ENCODE assay signal across 20 cellular contexts in genomic region chr14:78383060-78383459, GRCh38.
DNase-seq lines count a peak whose midpoint lies in the region; ATAC-seq, FAIRE-seq and TF ChIP-seq lines count a peak whose summit lies in the region.
"Had no signal": no experiment of that assay in that cellular context is flagged by ENCODE, and none has a peak within 500 bp of the region (broad histone marks: within the 10 kb centered on the region; RNA-seq: fewer than 3 reads in every experiment).

No MANE protein-coding gene starts in this region.

- no peaks in the 10 kb centered on the region for H3K36me3 ChIP-seq in K562 (ENCODE audit: control insufficient read depth, insufficient read depth, low read length)
- H3K36me3 ChIP-seq: BLaER1 had no signal

- no peak overlapping the region for H3K9ac ChIP-seq in K562 (ENCODE audit: insufficient read depth in 1 of 2, low read depth in 2 of 2, low read length in 2 of 2)
- H3K9ac ChIP-seq: BLaER1 had no signal

- H3K79me2 ChIP-seq in K562 (ENCODE audit: control insufficient read depth, insufficient read depth, low read length): no peaks in the 10 kb centered on the region

- ATAC-seq in K562 (no peak), GM18505 (IDR thresholded peaks at IDR 0.05; ENCODE audit: unreplicated experiment) (no peak)
- no peak for ATAC-seq in natural killer cell treated with Interleukin-12 subunit alpha and Interleukin-12 subunit beta and Interleukin-15 and Interleukin-18, amount 100 ng/mL, for 72 hours
- ATAC-seq: CD8-positive, alpha-beta T cell; GM12878; GM23338; HCT116 had no signal

- peaks cover 9% of the 10 kb centered on the region for H3K9me3 Mint-ChIP-seq in natural killer cell treated with Interleukin-12 subunit alpha and Interleukin-12 subunit beta and Interleukin-15 and Interleukin-18, amount 100 ng/mL, for 72 hours
- H3K9me3 Mint-ChIP-seq: CD8-positive, alpha-beta T cell; GM23338; H9 had no signal

- DNase-seq in NCI-H69 (lab: John Stamatoyannopoulos, UW): peak; percentile 37
- DNase-seq in K562 (ENCODE audit: extremely low read depth in 1 of 4, low spot score in 3 of 4): no peak
- DNase-seq in kidney tubule cell (ENCODE audit: low spot score): peak; percentile 81
- no peak for DNase-seq in natural killer cell treated with Interleukin-12 subunit alpha and Interleukin-12 subunit beta and Interleukin-15 and Interleukin-18, amount 100 ng/mL, for 72 hours (ENCODE audit: low spot score)
- DNase-seq in activated CD4-positive, alpha-beta T cell treated with anti-CD3 and anti-CD28 coated beads for 4 hours: no peak
- DNase-seq: Caco-2; CD4-positive, CD25-positive, alpha-beta regulatory T cell; CD8-positive, alpha-beta T cell; DMS153; EL; GDM1; H9 had no signal

- intact Hi-C loops in K562 (cut with micrococcal nuclease): no loop called here

- no peak overlapping the region for H3K4me3 ChIP-seq in K562
- H3K4me3 ChIP-seq: BLaER1, GM12878, GM23338 had no signal

- no peak for TF ChIP-seq CTCF in K562 (IDR thresholded peaks at IDR 0.05 in 2 of 3, conservative IDR thresholded peaks at IDR 0.05 in 1 of 3; ENCODE audit: insufficient read depth in 2 of 3, low read depth in 1 of 3, low read length in 3 of 3)

- 4% methylated on average over 3 of the region's 3 CpGs for WGBS in K562 (ENCODE audit: insufficient coverage, low coverage, missing lambda C conversion rate)

- in situ Hi-C loops in K562 (cut with MboI): no loop called here

- no peaks in the 10 kb centered on the region for H3K9me1 ChIP-seq in K562 (ENCODE audit: control insufficient read depth, insufficient read depth, low read length)

- TF ChIP-seq EP300 in K562 (IDR thresholded peaks at IDR 0.05; ENCODE audit: low read length): no peak

- no peak overlapping the region for H3K4me3 Mint-ChIP-seq in natural killer cell treated with Interleukin-12 subunit alpha and Interleukin-12 subunit beta and Interleukin-15 and Interleukin-18, amount 100 ng/mL, for 72 hours
- H3K4me3 Mint-ChIP-seq: B cell; CD4-positive, CD25-positive, alpha-beta regulatory T cell; CD8-positive, alpha-beta T cell; GM23338; H9 had no signal

- CTCF ChIA-PET in K562 (lab: Yijun Ruan, JAX; ENCODE audit: low intra/inter-chr PET ratio): no interaction called here

- no peaks in the 10 kb centered on the region for H3K4me1 ChIP-seq in K562 (replicated peaks in 1 of 2; ENCODE audit: control insufficient read depth in 2 of 2, insufficient read depth in 2 of 2, low read length in 2 of 2)
- H3K4me1 ChIP-seq: BLaER1, Caco-2 had no signal

- no peak overlapping the region for H3K4me2 ChIP-seq in K562 (ENCODE audit: insufficient read depth, low read length)
- H3K4me2 ChIP-seq: BLaER1, GM23338 had no signal

- peaks cover 0 to 5% of the 10 kb centered on the region in 2 donors for H3K27me3 Mint-ChIP-seq in natural killer cell treated with Interleukin-12 subunit alpha and Interleukin-12 subunit beta and Interleukin-15 and Interleukin-18, amount 100 ng/mL, for 72 hours
- H3K27me3 Mint-ChIP-seq: B cell; CD4-positive, CD25-positive, alpha-beta regulatory T cell had no signal

- H3K27ac ChIP-seq in K562 (ENCODE audit: extremely low read depth, low read depth, low read length): no peak overlapping the region
- H3K27ac ChIP-seq: BLaER1, C4-2B had no signal

- no peak overlapping the region for H2AFZ ChIP-seq in K562 (ENCODE audit: low read depth, low read length)
- H2AFZ ChIP-seq: GM23338 had no signal

- BruUV-seq in K562 (replicated peaks; lab: Mats Ljungman, UMichigan): no TSS peak

- TF ChIP-seq RAD21 in K562 (CRISPR knock-in tag; conservative IDR thresholded peaks at IDR 0.05 in 1 of 2, IDR thresholded peaks at IDR 0.05 in 1 of 2): no peak

- no peak overlapping the region for H3K27ac Mint-ChIP-seq in natural killer cell treated with Interleukin-12 subunit alpha and Interleukin-12 subunit beta and Interleukin-15 and Interleukin-18, amount 100 ng/mL, for 72 hours
- H3K27ac Mint-ChIP-seq: B cell; CD4-positive, CD25-positive, alpha-beta regulatory T cell; CD8-positive, alpha-beta T cell; GM23338 had no signal

- H3K36me3 Mint-ChIP-seq in natural killer cell treated with Interleukin-12 subunit alpha and Interleukin-12 subunit beta and Interleukin-15 and Interleukin-18, amount 100 ng/mL, for 72 hours: no peaks in the 10 kb centered on the region
- H3K36me3 Mint-ChIP-seq: CD4-positive, CD25-positive, alpha-beta regulatory T cell; CD8-positive, alpha-beta T cell had no signal

- POLR2A ChIA-PET in K562 (lab: Yijun Ruan, JAX): no interaction called here

- TF ChIP-seq POLR2A in K562 (conservative IDR thresholded peaks at IDR 0.05): no peak
- no peak for TF ChIP-seq POLR2A in GM18505 (IDR thresholded peaks at IDR 0.05; ENCODE audit: borderline replicate concordance, extremely low read depth, insufficient read depth, insufficient read length)

- no peaks in the 10 kb centered on the region for H3K9me3 ChIP-seq in K562 (replicated peaks; ENCODE audit: control insufficient read depth, insufficient read depth, low read depth, low read length)
- H3K9me3 ChIP-seq: BLaER1, Caco-2 had no signal

- H3K27me3 ChIP-seq in K562 (ENCODE audit: control insufficient read depth in 2 of 2, insufficient read depth in 2 of 2, low read length in 2 of 2): no peaks in the 10 kb centered on the region
- H3K27me3 ChIP-seq: BLaER1 had no signal

- H4K20me1 ChIP-seq in K562 (replicated peaks; ENCODE audit: control insufficient read depth, insufficient read depth, low read length): no peaks in the 10 kb centered on the region
- H4K20me1 ChIP-seq: BLaER1 had no signal

- FAIRE-seq in K562 (lab: Jason Lieb, UNC): no peak
- FAIRE-seq: GM12878, GM18507 had no signal

- no peaks in the 10 kb centered on the region for H3K4me1 Mint-ChIP-seq in natural killer cell treated with Interleukin-12 subunit alpha and Interleukin-12 subunit beta and Interleukin-15 and Interleukin-18, amount 100 ng/mL, for 72 hours (ENCODE audit: low read depth in 2 of 2)
- H3K4me1 Mint-ChIP-seq: B cell; CD4-positive, CD25-positive, alpha-beta regulatory T cell; H9 had no signal

TF ChIP-seq in K562, 482 proteins besides CTCF, POLR2A, EP300 and RAD21 (continues in another document):
- TF ChIP-seq GATAD2A (IDR thresholded peaks at IDR 0.05): no peak
- TF ChIP-seq ZBTB11 (CRISPR knock-in tag; IDR thresholded peaks at IDR 0.05): no peak
- TF ChIP-seq TEAD4 (IDR thresholded peaks at IDR 0.05; ENCODE audit: low read length): peak; percentile 39; the same call in 1 of the 2 replicates
- no peak for TF ChIP-seq TEAD4 (CRISPR knock-in tag; IDR thresholded peaks at IDR 0.05; ENCODE audit: borderline replicate concordance)
- TF ChIP-seq PTRF (tag; IDR thresholded peaks at IDR 0.05): no peak
- no peak for TF ChIP-seq ZNF124 (CRISPR knock-in tag; IDR thresholded peaks at IDR 0.05)
- peak; percentile 65 for TF ChIP-seq CBFA2T3 (IDR thresholded peaks at IDR 0.05)
- no peak for TF ChIP-seq ZHX1 (conservative IDR thresholded peaks at IDR 0.05; ENCODE audit: low read length)
- no peak for TF ChIP-seq U2AF2 (optimal IDR thresholded peaks at IDR 0.05; ENCODE audit: low read depth, low read length)
- no peak for TF ChIP-seq FOXK2 (conservative IDR thresholded peaks at IDR 0.05 in 1 of 2, IDR thresholded peaks at IDR 0.05 in 1 of 2; ENCODE audit: low read depth in 2 of 2)

Comparison
In these comparisons a context has a peak if more than half of its experiments do, and no peak if none do; other contexts are left out.
1. DNase-seq: peak in NCI-H69 (single experiment) and kidney tubule cell (single experiment); none in K562 (0 of 4), natural killer cell treated with Interleukin-12 subunit alpha and Interleukin-12 subunit beta and Interleukin-15 and Interleukin-18, amount 100 ng/mL, for 72 hours (single experiment) and activated CD4-positive, alpha-beta T cell treated with anti-CD3 and anti-CD28 coated beads for 4 hours (0 of 2).